In genomic region chr15:90249123-90249863, GRCh38 we compare ENCODE assay signal across 8 cellular contexts. TPM values are rescaled to one million over a fixed set of nuclear protein-coding genes. Genes with fewer than 3 reads are reported as not detected.
DNase-seq lines count a peak whose midpoint lies in the region; ATAC-seq and TF ChIP-seq lines count a peak whose summit lies in the region.

TTLL13 (plus strand) TSS chr15:90249556; CDS start chr15:90250631, 1,075 bp downstream.

- no peaks in the 10 kb centered on the region for H3K4me1 ChIP-seq in BE2C
- H3K4me1 ChIP-seq in adrenal gland (replicated peaks in 1 of 2), result peaks cover 4 to 5% of the 10 kb centered on the region in 2 donors
- H3K4me1 ChIP-seq in upper lobe of right lung, result no peaks in the 10 kb centered on the region

- DNase-seq in BE2C (peak; percentile 100), NCI-H1092 (lab: John Stamatoyannopoulos, UW) (peak; percentile 81), SW480 (ENCODE audit: low spot score) (peak; percentile 85), adrenal gland (peak; percentile 95 to 99 (median 97)), left cardiac atrium (peak; percentile 98), pons (ENCODE audit: low spot score) (peak; percentile 73), upper lobe of right lung (peak; percentile 97)

- no peaks in the 10 kb centered on the region for H3K9me3 ChIP-seq in BE2C
- H3K9me3 ChIP-seq in adrenal gland (replicated peaks in 1 of 3), result no peaks in the 10 kb centered on the region
- H3K9me3 ChIP-seq in upper lobe of right lung, result no peaks in the 10 kb centered on the region

- H3K4me3 ChIP-seq in BE2C (ENCODE audit: low read depth, low read length), result peak within 1 kb of the TSS; percentile 72
- peak within 1 kb of the TSS in 2 of 4 donors; percentile 56 to 91 for H3K4me3 ChIP-seq in adrenal gland
- peak within 1 kb of the TSS; percentile 65 for H3K4me3 ChIP-seq in upper lobe of right lung

- peak in 1 of 2 donors; percentile 35 for TF ChIP-seq POLR2A in adrenal gland (IDR thresholded peaks at IDR 0.05)

- intact Hi-C loops in adrenal gland (cut with DNase I) (loop anchor here in 1 of 2 donors (2.0 kb wide), 1 partner anchor 14 kb away; the partner anchor contains the start of gene GDPGP1), left cardiac atrium (cut with DNase I) (no loop called here), upper lobe of right lung (cut with DNase I) (no loop called here)

- TF ChIP-seq CTCF in BE2C (IDR thresholded peaks at IDR 0.05; ENCODE audit: low read depth, low read length), result no peak
- peak in 1 of 6 experiments; percentile 7 for TF ChIP-seq CTCF in adrenal gland (IDR thresholded peaks at IDR 0.05)
- no peak for TF ChIP-seq CTCF in upper lobe of right lung (IDR thresholded peaks at IDR 0.05)

- H3K27me3 ChIP-seq in BE2C (no peaks in the 10 kb centered on the region), adrenal gland (no peaks in the 10 kb centered on the region), upper lobe of right lung (no peaks in the 10 kb centered on the region)

- H3K36me3 ChIP-seq in BE2C (no peaks in the 10 kb centered on the region), adrenal gland (replicated peaks in 1 of 2) (no peaks in the 10 kb centered on the region), upper lobe of right lung (no peaks in the 10 kb centered on the region)

- ATAC-seq in GM21737 (IDR thresholded peaks at IDR 0.05; ENCODE audit: unreplicated experiment), result peak; percentile 76
- peak; percentile 96 to 97 for ATAC-seq in left cardiac atrium
- ATAC-seq in upper lobe of right lung, result peak; percentile 98

- 1 to 5% (median 3%) methylated on average over 13 to 45 of the region's 45 CpGs for WGBS in adrenal gland, 4 donors

- H3K27ac ChIP-seq in adrenal gland (no peak within 1 kb of the TSS), upper lobe of right lung (peak within 1 kb of the TSS; percentile 65)

RNA-seq across cellular contexts. Expression of gene TTLL13, which starts in this region (rescaled TPM):
- not detected for polyA plus RNA-seq in BE2C (2012; ENCODE audit: insufficient read depth, insufficient read length, low read depth)
- under 1 TPM in 3 of 8 donors, not detected in 5; 0.28 to 0.43 (median 0.42) TPM for total RNA-seq in adrenal gland
- polyA plus RNA-seq in adrenal gland, result 1 to 10 TPM in 1 of 3 donors, under 1 TPM in 2; 0.11 to 1.9 (median 0.20) TPM
- not detected for total RNA-seq in left cardiac atrium
- total RNA-seq in upper lobe of right lung, result not detected

Comparison
In these comparisons a context has a peak if more than half of its experiments do, and no peak if none do; other contexts are left out.
1. Peak in DNase-seq and ATAC-seq in left cardiac atrium; RNA of the gene not detected or under 1 TPM.
2. Peak in DNase-seq, ATAC-seq, H3K4me3 ChIP-seq and H3K27ac ChIP-seq in upper lobe of right lung; RNA of the gene not detected or under 1 TPM.